ENCODE assay signal across 8 cellular contexts in genomic region chr6:28489366-28490190, GRCh38.
DNase-seq lines count a peak whose midpoint lies in the region; ATAC-seq and TF ChIP-seq lines count a peak whose summit lies in the region.

No MANE protein-coding gene starts in this region.

- ATAC-seq in GM21737 (IDR thresholded peaks at IDR 0.05; ENCODE audit: unreplicated experiment) = peak; percentile 62

- no peak for TF ChIP-seq CTCF in parathyroid adenoma (IDR thresholded peaks at IDR 0.05)

- no peak overlapping the region for H3K9ac ChIP-seq in parathyroid adenoma

- H3K79me2 ChIP-seq in parathyroid adenoma = no peaks in the 10 kb centered on the region

- H3K4me2 ChIP-seq in parathyroid adenoma (ENCODE audit: low read length) = no peak overlapping the region

- no peak overlapping the region for H2AFZ ChIP-seq in parathyroid adenoma

- H3K36me3 ChIP-seq in parathyroid adenoma (ENCODE audit: control insufficient read depth, insufficient read depth, low read length) = no peaks in the 10 kb centered on the region

- no peak overlapping the region for H3K27ac ChIP-seq in parathyroid adenoma

- no peaks in the 10 kb centered on the region for H3K4me1 ChIP-seq in parathyroid adenoma

- DNase-seq in D341Med (ENCODE audit: low spot score) = peak; percentile 62
- DNase-seq in NCI-H1694 (lab: John Stamatoyannopoulos, UW) = peak; percentile 7
- peak; percentile 62 for DNase-seq in activated T-cell treated with anti-CD3 and anti-CD28 coated beads, Interleukin-2, amount 50 U/mL, for 48 hours
- DNase-seq in globus pallidus (ENCODE audit: low spot score) = peak; percentile 14
- DNase-seq in AML-193 (lab: John Stamatoyannopoulos, UW) = no peak
- DNase-seq in NCI-H2081 treated with DMSO at 0.1 percent for 48 hours (lab: John Stamatoyannopoulos, UW) = no peak

- no peaks in the 10 kb centered on the region for H3K27me3 ChIP-seq in parathyroid adenoma (ENCODE audit: control insufficient read depth, insufficient read depth, low read length)

- peak overlapping the region; percentile 11 for H3K4me3 ChIP-seq in parathyroid adenoma (ENCODE audit: low read depth, low read length)

- no peaks in the 10 kb centered on the region for H3K9me3 ChIP-seq in parathyroid adenoma (ENCODE audit: control insufficient read depth, low read length)

Comparison
In these comparisons a context has a peak if more than half of its experiments do, and no peak if none do; other contexts are left out.
1. DNase-seq: peak in D341Med (single experiment), NCI-H1694 (single experiment), activated T-cell treated with anti-CD3 and anti-CD28 coated beads, Interleukin-2, amount 50 U/mL, for 48 hours (2 of 2) and globus pallidus (single experiment); none in AML-193 (0 of 2) and NCI-H2081 treated with DMSO at 0.1 percent for 48 hours (single experiment).